11 cellular contexts compared by ENCODE assay signal in the genomic region with DNA sequence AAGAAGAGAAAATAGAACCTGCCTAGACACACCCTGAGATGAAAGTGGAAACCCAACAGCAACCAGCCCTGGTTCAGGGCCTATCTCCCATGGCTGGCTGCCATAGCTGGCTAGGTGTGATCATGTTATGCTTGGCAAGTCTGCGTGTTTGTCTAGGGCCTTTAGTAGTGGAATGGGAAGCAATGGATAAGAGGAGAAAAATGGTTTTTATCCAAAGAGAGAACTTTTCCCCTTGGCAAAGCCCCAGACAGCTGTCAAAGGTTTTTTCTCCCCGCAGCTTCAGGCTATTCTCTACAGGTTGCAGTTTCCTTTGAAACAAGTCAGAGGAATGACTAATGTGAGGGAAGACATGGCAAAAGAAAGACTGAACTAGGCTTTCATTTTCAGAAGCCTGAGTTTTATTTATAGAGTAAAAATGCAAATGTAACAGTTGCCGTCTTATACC.
DNase-seq lines count a peak whose midpoint lies in the region; ATAC-seq and TF ChIP-seq lines count a peak whose summit lies in the region.
"Had no signal": no experiment of that assay in that cellular context is flagged by ENCODE, and none has a peak within 500 bp of the region (broad histone marks: within the 10 kb centered on the region; RNA-seq: fewer than 3 reads in every experiment).

No MANE protein-coding gene starts in this region.

- BruUV-seq in Panc1 (replicated peaks; lab: Mats Ljungman, UMichigan), result no TSS peak

- intact Hi-C loops in Panc1 (cut with micrococcal nuclease; ENCODE audit: unreplicated experiment), result loop anchor here (10.0 kb wide), 1 partner anchor 611 kb away; no protein-coding TSS in a partner anchor
- intact Hi-C loops in left colon (cut with DNase I, micrococcal nuclease), result loop anchor here in 1 of 2 donors (2.0 kb wide), 1 partner anchor 1089 kb away; no protein-coding TSS in a partner anchor

- no peaks in the 10 kb centered on the region; the same call in 1 of the 2 replicates for H3K36me3 ChIP-seq in Panc1 (ENCODE audit: control insufficient read depth, insufficient read depth, low read length)

- CTCF ChIA-PET in Panc1 (lab: Charles Lee), result no interaction called here

- POLR2A ChIA-PET in Panc1 (lab: Charles Lee), result no interaction called here

- H3K27ac ChIP-seq in Panc1 (ENCODE audit: low read length), result peak overlapping the region; percentile 12; the same call in 1 of the 2 replicates
- H3K27ac ChIP-seq in substantia nigra (ENCODE audit: low read depth, low read length, poor library complexity, severe bottlenecking), result no peak overlapping the region

- no peaks in the 10 kb centered on the region for H3K9me3 ChIP-seq in Panc1 (ENCODE audit: control insufficient read depth, insufficient read depth, low read depth, low read length)

- ATAC-seq in GM18870 (IDR thresholded peaks at IDR 0.05; ENCODE audit: unreplicated experiment) (peak; percentile 89), HG02763 (IDR thresholded peaks at IDR 0.05; ENCODE audit: unreplicated experiment) (peak; percentile 73), Panc1 (no peak), left colon (peak; percentile 88)

- TF ChIP-seq CTCF in Panc1 (IDR thresholded peaks at IDR 0.05), result no peak

- in situ Hi-C loops in Panc1 (cut with HindIII; ENCODE audit: low pct_unique_long_range_greater_than_20kb, low sequenced_read_pairs), result no loop called here

- H3K4me1 ChIP-seq in Panc1 (ENCODE audit: control insufficient read depth, insufficient read depth, low read length), result no peaks in the 10 kb centered on the region; the same call in 1 of the 2 replicates

- no peaks in the 10 kb centered on the region for H3K27me3 ChIP-seq in Panc1 (ENCODE audit: control insufficient read depth, insufficient read depth, low read length)

- no peak for DNase-seq in Panc1 (ENCODE audit: low read depth, low spot score)
- DNase-seq in left colon, result peak; percentile 29 to 62
- no peak for DNase-seq in ureter (ENCODE audit: low spot score)
- DNase-seq in NCI-H187 (lab: John Stamatoyannopoulos, UW), result no peak
- DNase-seq in NCI-H1417 treated with DMSO at 0.1 percent for 48 hours (lab: John Stamatoyannopoulos, UW), result no peak
- DNase-seq in substantia nigra (lab: John Stamatoyannopoulos, UW), result no peak
- DNase-seq: HFFc6, hypothalamus, NCI-H2171 had no signal

- no peak overlapping the region for H3K4me3 ChIP-seq in Panc1 (ENCODE audit: low read depth in 2 of 2, low read length in 2 of 2)

Comparison
In these comparisons a context has a peak if more than half of its experiments do, and no peak if none do; other contexts are left out.
1. DNase-seq: peak in left colon (2 of 2); none in Panc1 (single experiment), ureter (single experiment), NCI-H187 (0 of 2), NCI-H1417 treated with DMSO at 0.1 percent for 48 hours (single experiment) and substantia nigra (0 of 49).